Comparison of ENCODE assay signal across 1 cellular context in the genomic region with DNA sequence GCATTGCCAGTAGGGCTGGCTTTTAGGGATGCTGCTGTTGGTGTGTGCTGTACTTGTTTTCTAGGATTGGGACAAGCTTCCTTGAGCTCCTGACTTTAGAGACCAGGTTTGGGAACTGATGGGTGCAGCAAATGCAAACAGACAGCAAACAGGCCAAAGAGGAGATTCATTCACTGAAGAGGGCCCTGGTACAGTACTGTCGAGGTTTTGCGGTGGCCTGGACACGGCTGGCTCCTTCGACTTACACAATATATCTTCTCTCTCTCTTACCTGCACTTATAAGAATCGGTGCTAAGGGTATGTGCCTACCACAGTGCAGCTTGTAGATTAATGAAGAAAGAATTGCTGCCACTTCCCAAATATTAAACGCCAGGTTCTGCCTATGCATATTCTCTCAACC.
TF ChIP-seq lines count a peak whose summit lies in the region.

No MANE protein-coding gene starts in this region.

TF ChIP-seq in HepG2, 621 proteins besides CTCF, POLR2A, EP300 and RAD21 (continued from another document):
- TF ChIP-seq ZKSCAN1 (IDR thresholded peaks at IDR 0.05; ENCODE audit: low read length) (no peak), THYN1 (CRISPR knock-in tag; IDR thresholded peaks at IDR 0.05; ENCODE audit: borderline replicate concordance, low read depth) (no peak), HOXD1 (CRISPR knock-in tag; IDR thresholded peaks at IDR 0.05) (no peak), ZNF615 (CRISPR knock-in tag; IDR thresholded peaks at IDR 0.05; ENCODE audit: borderline replicate concordance) (0 out of 2 replicates have a peak, but pooled peaks have one; percentile 19), ZNF350 (CRISPR knock-in tag; IDR thresholded peaks at IDR 0.05; ENCODE audit: borderline replicate concordance, low read depth) (no peak)
- TF ChIP-seq, protein P1, sequence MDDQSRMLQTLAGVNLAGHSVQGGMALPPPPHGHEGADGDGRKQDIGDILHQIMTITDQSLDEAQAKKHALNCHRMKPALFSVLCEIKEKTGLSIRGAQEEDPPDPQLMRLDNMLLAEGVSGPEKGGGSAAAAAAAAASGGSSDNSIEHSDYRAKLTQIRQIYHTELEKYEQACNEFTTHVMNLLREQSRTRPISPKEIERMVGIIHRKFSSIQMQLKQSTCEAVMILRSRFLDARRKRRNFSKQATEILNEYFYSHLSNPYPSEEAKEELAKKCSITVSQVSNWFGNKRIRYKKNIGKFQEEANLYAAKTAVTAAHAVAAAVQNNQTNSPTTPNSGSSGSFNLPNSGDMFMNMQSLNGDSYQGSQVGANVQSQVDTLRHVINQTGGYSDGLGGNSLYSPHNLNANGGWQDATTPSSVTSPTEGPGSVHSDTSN (CRISPR knock-in tag; IDR thresholded peaks at IDR 0.05; ENCODE audit: borderline replicate concordance): no peak
